In the genomic region with DNA sequence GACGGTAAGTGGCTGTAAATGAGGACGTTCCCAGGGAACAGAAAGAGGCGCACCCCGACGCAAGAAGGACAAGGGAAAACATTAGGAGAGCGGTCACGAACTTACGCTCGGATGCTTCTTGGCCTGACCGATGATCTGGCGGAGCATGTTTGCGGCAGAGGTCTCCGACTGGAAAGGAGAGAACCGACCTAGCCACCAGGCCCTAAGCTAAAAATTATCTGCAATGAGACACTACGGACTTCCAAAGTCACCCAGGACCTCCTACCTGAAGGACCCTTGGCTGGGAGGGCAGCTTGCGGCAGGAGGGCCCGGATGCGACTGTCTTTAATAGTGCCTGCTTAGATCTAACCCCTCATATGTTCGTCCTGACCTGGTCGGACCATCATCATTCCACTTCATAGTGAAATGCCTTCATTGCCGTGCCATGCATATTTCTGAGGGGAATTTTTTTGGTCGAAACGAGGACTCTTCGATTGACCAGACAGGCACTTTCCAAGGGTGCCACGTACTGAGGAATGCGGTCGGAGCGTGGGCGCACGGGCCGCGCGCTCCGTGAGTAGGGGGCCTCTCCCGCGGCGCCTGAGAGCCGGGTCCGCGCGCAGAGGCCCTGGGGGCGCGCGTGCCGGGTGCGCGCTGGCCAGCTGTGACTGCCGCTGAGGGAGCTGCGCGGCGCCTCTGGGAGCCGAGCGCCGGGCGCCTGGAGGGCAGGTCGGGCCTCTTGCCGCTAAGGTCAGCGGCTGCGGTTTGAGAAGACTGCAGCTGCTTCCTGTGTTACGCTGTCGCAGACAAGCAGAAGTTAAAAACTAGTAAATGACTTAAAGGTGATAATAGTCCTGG, we compare ENCODE assay signal across 1 cellular context.
TF ChIP-seq lines count a peak whose summit lies in the region.

No MANE protein-coding gene starts in this region.

TF ChIP-seq in HEK293, 187 proteins besides CTCF, POLR2A, EP300 and RAD21 (continued from another document and continues in another):
- TF ChIP-seq, protein P1, sequence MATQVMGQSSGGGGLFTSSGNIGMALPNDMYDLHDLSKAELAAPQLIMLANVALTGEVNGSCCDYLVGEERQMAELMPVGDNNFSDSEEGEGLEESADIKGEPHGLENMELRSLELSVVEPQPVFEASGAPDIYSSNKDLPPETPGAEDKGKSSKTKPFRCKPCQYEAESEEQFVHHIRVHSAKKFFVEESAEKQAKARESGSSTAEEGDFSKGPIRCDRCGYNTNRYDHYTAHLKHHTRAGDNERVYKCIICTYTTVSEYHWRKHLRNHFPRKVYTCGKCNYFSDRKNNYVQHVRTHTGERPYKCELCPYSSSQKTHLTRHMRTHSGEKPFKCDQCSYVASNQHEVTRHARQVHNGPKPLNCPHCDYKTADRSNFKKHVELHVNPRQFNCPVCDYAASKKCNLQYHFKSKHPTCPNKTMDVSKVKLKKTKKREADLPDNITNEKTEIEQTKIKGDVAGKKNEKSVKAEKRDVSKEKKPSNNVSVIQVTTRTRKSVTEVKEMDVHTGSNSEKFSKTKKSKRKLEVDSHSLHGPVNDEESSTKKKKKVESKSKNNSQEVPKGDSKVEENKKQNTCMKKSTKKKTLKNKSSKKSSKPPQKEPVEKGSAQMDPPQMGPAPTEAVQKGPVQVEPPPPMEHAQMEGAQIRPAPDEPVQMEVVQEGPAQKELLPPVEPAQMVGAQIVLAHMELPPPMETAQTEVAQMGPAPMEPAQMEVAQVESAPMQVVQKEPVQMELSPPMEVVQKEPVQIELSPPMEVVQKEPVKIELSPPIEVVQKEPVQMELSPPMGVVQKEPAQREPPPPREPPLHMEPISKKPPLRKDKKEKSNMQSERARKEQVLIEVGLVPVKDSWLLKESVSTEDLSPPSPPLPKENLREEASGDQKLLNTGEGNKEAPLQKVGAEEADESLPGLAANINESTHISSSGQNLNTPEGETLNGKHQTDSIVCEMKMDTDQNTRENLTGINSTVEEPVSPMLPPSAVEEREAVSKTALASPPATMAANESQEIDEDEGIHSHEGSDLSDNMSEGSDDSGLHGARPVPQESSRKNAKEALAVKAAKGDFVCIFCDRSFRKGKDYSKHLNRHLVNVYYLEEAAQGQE (tag by site-specific recombination; IDR thresholded peaks at IDR 0.05) = no peak
- TF ChIP-seq, protein P2, sequence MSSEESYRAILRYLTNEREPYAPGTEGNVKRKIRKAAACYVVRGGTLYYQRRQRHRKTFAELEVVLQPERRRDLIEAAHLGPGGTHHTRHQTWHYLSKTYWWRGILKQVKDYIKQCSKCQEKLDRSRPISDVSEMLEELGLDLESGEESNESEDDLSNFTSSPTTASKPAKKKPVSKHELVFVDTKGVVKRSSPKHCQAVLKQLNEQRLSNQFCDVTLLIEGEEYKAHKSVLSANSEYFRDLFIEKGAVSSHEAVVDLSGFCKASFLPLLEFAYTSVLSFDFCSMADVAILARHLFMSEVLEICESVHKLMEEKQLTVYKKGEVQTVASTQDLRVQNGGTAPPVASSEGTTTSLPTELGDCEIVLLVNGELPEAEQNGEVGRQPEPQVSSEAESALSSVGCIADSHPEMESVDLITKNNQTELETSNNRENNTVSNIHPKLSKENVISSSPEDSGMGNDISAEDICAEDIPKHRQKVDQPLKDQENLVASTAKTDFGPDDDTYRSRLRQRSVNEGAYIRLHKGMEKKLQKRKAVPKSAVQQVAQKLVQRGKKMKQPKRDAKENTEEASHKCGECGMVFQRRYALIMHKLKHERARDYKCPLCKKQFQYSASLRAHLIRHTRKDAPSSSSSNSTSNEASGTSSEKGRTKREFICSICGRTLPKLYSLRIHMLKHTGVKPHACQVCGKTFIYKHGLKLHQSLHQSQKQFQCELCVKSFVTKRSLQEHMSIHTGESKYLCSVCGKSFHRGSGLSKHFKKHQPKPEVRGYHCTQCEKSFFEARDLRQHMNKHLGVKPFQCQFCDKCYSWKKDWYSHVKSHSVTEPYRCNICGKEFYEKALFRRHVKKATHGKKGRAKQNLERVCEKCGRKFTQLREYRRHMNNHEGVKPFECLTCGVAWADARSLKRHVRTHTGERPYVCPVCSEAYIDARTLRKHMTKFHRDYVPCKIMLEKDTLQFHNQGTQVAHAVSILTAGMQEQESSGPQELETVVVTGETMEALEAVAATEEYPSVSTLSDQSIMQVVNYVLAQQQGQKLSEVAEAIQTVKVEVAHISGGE (tag by site-specific recombination; conservative IDR thresholded peaks at IDR 0.05; ENCODE audit: low read depth) = peak; percentile 31; the same call in 1 of the 2 replicates
- TF ChIP-seq ZNF19 (tag by site-specific recombination; IDR thresholded peaks at IDR 0.05; ENCODE audit: low read depth) (no peak), ZNF311 (tag by site-specific recombination; IDR thresholded peaks at IDR 0.05; ENCODE audit: borderline replicate concordance) (no peak), ZNF501 (tag by site-specific recombination; IDR thresholded peaks at IDR 0.05) (0 out of 2 replicates have a peak, but pooled peaks have one; percentile 56), ZNF623 (tag by site-specific recombination; IDR thresholded peaks at IDR 0.05) (no peak), ZSCAN16 (tag by site-specific recombination; IDR thresholded peaks at IDR 0.05) (no peak), ZNF16 (tag by site-specific recombination; IDR thresholded peaks at IDR 0.05; ENCODE audit: low read depth) (no peak), MEIS1 (CRISPR knock-in tag; IDR thresholded peaks at IDR 0.05; ENCODE audit: borderline replicate concordance) (no peak), ZSCAN23 (tag by site-specific recombination; IDR thresholded peaks at IDR 0.05) (no peak), ZSCAN30 (tag by site-specific recombination; IDR thresholded peaks at IDR 0.05) (peak; percentile 43; the same call in 1 of the 2 replicates), SCRT1 (tag by site-specific recombination; IDR thresholded peaks at IDR 0.05; ENCODE audit: borderline replicate concordance) (no peak), SALL2 (tag by site-specific recombination; IDR thresholded peaks at IDR 0.05; ENCODE audit: borderline replicate concordance) (no peak), ZNF530 (tag by site-specific recombination; IDR thresholded peaks at IDR 0.05; ENCODE audit: low read depth) (no peak)
- TF ChIP-seq, protein P3, sequence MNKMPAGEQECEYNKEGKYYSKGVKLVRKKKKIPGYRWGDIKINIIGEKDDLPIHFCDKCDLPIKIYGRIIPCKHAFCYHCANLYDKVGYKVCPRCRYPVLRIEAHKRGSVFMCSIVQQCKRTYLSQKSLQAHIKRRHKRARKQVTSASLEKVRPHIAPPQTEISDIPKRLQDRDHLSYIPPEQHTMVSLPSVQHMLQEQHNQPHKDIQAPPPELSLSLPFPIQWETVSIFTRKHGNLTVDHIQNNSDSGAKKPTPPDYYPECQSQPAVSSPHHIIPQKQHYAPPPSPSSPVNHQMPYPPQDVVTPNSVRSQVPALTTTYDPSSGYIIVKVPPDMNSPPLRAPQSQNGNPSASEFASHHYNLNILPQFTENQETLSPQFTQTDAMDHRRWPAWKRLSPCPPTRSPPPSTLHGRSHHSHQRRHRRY (tag by site-specific recombination; IDR thresholded peaks at IDR 0.05) = no peak
- TF ChIP-seq, protein P4, sequence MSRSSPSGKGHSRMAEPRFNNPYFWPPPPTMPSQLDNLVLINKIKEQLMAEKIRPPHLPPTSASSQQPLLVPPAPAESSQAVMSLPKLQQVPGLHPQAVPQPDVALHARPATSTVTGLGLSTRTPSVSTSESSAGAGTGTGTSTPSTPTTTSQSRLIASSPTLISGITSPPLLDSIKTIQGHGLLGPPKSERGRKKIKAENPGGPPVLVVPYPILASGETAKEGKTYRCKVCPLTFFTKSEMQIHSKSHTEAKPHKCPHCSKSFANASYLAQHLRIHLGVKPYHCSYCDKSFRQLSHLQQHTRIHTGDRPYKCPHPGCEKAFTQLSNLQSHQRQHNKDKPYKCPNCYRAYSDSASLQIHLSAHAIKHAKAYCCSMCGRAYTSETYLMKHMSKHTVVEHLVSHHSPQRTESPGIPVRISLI (tag by site-specific recombination; IDR thresholded peaks at IDR 0.05) = no peak
- TF ChIP-seq, protein P5, sequence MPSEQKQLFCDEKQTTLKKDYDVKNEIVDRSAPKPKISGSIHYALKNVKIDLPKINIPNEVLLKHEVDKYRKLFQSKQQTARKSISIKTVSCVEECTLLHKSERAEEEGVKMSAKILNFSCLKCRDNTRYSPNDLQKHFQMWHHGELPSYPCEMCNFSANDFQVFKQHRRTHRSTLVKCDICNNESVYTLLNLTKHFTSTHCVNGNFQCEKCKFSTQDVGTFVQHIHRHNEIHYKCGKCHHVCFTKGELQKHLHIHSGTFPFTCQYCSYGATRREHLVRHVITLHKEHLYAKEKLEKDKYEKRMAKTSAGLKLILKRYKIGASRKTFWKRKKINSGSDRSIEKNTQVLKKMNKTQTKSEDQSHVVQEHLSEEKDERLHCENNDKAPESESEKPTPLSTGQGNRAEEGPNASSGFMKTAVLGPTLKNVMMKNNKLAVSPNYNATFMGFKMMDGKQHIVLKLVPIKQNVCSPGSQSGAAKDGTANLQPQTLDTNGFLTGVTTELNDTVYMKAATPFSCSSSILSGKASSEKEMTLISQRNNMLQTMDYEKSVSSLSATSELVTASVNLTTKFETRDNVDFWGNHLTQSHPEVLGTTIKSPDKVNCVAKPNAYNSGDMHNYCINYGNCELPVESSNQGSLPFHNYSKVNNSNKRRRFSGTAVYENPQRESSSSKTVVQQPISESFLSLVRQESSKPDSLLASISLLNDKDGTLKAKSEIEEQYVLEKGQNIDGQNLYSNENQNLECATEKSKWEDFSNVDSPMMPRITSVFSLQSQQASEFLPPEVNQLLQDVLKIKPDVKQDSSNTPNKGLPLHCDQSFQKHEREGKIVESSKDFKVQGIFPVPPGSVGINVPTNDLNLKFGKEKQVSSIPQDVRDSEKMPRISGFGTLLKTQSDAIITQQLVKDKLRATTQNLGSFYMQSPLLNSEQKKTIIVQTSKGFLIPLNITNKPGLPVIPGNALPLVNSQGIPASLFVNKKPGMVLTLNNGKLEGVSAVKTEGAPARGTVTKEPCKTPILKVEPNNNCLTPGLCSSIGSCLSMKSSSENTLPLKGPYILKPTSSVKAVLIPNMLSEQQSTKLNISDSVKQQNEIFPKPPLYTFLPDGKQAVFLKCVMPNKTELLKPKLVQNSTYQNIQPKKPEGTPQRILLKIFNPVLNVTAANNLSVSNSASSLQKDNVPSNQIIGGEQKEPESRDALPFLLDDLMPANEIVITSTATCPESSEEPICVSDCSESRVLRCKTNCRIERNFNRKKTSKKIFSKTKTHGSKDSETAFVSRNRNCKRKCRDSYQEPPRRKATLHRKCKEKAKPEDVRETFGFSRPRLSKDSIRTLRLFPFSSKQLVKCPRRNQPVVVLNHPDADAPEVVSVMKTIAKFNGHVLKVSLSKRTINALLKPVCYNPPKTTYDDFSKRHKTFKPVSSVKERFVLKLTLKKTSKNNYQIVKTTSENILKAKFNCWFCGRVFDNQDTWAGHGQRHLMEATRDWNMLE (tag by site-specific recombination; conservative IDR thresholded peaks at IDR 0.05; ENCODE audit: low read depth) = peak; percentile 60
- TF ChIP-seq, protein P6, sequence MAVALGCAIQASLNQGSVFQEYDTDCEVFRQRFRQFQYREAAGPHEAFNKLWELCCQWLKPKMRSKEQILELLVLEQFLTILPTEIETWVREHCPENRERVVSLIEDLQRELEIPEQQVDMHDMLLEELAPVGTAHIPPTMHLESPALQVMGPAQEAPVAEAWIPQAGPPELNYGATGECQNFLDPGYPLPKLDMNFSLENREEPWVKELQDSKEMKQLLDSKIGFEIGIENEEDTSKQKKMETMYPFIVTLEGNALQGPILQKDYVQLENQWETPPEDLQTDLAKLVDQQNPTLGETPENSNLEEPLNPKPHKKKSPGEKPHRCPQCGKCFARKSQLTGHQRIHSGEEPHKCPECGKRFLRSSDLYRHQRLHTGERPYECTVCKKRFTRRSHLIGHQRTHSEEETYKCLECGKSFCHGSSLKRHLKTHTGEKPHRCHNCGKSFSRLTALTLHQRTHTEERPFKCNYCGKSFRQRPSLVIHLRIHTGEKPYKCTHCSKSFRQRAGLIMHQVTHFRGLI (tag by site-specific recombination; IDR thresholded peaks at IDR 0.05) = no peak
- TF ChIP-seq, protein P7, sequence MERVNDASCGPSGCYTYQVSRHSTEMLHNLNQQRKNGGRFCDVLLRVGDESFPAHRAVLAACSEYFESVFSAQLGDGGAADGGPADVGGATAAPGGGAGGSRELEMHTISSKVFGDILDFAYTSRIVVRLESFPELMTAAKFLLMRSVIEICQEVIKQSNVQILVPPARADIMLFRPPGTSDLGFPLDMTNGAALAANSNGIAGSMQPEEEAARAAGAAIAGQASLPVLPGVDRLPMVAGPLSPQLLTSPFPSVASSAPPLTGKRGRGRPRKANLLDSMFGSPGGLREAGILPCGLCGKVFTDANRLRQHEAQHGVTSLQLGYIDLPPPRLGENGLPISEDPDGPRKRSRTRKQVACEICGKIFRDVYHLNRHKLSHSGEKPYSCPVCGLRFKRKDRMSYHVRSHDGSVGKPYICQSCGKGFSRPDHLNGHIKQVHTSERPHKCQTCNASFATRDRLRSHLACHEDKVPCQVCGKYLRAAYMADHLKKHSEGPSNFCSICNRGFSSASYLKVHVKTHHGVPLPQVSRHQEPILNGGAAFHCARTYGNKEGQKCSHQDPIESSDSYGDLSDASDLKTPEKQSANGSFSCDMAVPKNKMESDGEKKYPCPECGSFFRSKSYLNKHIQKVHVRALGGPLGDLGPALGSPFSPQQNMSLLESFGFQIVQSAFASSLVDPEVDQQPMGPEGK (tag by site-specific recombination; IDR thresholded peaks at IDR 0.05) = peak; percentile 52
- TF ChIP-seq, protein P8, sequence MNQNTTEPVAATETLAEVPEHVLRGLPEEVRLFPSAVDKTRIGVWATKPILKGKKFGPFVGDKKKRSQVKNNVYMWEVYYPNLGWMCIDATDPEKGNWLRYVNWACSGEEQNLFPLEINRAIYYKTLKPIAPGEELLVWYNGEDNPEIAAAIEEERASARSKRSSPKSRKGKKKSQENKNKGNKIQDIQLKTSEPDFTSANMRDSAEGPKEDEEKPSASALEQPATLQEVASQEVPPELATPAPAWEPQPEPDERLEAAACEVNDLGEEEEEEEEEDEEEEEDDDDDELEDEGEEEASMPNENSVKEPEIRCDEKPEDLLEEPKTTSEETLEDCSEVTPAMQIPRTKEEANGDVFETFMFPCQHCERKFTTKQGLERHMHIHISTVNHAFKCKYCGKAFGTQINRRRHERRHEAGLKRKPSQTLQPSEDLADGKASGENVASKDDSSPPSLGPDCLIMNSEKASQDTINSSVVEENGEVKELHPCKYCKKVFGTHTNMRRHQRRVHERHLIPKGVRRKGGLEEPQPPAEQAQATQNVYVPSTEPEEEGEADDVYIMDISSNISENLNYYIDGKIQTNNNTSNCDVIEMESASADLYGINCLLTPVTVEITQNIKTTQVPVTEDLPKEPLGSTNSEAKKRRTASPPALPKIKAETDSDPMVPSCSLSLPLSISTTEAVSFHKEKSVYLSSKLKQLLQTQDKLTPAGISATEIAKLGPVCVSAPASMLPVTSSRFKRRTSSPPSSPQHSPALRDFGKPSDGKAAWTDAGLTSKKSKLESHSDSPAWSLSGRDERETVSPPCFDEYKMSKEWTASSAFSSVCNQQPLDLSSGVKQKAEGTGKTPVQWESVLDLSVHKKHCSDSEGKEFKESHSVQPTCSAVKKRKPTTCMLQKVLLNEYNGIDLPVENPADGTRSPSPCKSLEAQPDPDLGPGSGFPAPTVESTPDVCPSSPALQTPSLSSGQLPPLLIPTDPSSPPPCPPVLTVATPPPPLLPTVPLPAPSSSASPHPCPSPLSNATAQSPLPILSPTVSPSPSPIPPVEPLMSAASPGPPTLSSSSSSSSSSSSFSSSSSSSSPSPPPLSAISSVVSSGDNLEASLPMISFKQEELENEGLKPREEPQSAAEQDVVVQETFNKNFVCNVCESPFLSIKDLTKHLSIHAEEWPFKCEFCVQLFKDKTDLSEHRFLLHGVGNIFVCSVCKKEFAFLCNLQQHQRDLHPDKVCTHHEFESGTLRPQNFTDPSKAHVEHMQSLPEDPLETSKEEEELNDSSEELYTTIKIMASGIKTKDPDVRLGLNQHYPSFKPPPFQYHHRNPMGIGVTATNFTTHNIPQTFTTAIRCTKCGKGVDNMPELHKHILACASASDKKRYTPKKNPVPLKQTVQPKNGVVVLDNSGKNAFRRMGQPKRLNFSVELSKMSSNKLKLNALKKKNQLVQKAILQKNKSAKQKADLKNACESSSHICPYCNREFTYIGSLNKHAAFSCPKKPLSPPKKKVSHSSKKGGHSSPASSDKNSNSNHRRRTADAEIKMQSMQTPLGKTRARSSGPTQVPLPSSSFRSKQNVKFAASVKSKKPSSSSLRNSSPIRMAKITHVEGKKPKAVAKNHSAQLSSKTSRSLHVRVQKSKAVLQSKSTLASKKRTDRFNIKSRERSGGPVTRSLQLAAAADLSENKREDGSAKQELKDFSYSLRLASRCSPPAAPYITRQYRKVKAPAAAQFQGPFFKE (tag by site-specific recombination; IDR thresholded peaks at IDR 0.05; ENCODE audit: borderline replicate concordance) = no peak
